ENCODE assay signal across 24 cellular contexts in genomic region chr10:107476408-107476807, GRCh38.
"Had no signal": no experiment of that assay in that cellular context is flagged by ENCODE, and none has a peak within 500 bp of the region (broad histone marks: within the 10 kb centered on the region; RNA-seq: fewer than 3 reads in every experiment).

No MANE protein-coding gene starts in this region.

- DNase-seq: islet precursor cell; left ventricle myocardium superior; lower lobe of right lung; mammary epithelial cell; mesendoderm; naive B cell; natural killer cell; ovary; stimulated activated CD4-positive, alpha-beta T cell treated with anti-CD3 and anti-CD28 coated beads, Interleukin-12 subunit alpha, Interleukin-12 subunit beta, amount 100 ng/mL, for 4 hours; stimulated activated CD4-positive, alpha-beta T cell treated with anti-CD3 and anti-CD28 coated beads, Interleukin-4, amount 100 ng/mL, for 4 hours; stimulated activated CD8-positive, alpha-beta memory T cell treated with anti-CD3 and anti-CD28 coated beads, Interleukin-4, amount 100 ng/mL, for 48 hours; stimulated activated naive CD4-positive, alpha-beta T cell treated with Interleukin-2 at 50 U/mL for 16 hours; stimulated activated naive CD8-positive, alpha-beta T cell treated with anti-CD3 and anti-CD28 coated beads, Interleukin-15, amount 100 ng/mL, for 72 hours; substantia nigra; uterus had no signal

- H3K36me3 ChIP-seq: lower lobe of right lung, ovary, right atrium auricular region, tibial nerve, uterus had no signal

- H3K4me1 ChIP-seq: lower lobe of right lung, right atrium auricular region, tibial nerve, uterus had no signal

- H3K9me3 ChIP-seq: lower lobe of right lung, ovary, right atrium auricular region, tibial nerve, uterus had no signal

- H3K4me3 ChIP-seq: hepatocyte, lower lobe of right lung, ovary, right atrium auricular region, skin epidermis, tibial nerve, uterus had no signal

- H3K27ac ChIP-seq: hepatocyte, lower lobe of right lung, ovary, right atrium auricular region, skin epidermis, tibial nerve, uterus had no signal

- H2AFZ ChIP-seq: hepatocyte had no signal

- H3K27me3 Mint-ChIP-seq: naive B cell; progenitor cell of endocrine pancreas; stimulated activated memory B cell treated with anti-CD40 and anti-IgM and Interleukin-4, amounts not matched to agents 10 μg/mL and 1 μg/mL and 100 μg/mL, for 72 hours; stimulated activated naive CD8-positive, alpha-beta T cell treated with anti-CD3 and anti-CD28 coated beads, Interleukin-15, amount 100 ng/mL, for 72 hours; type B pancreatic cell had no signal

- H3K36me3 Mint-ChIP-seq: mesothelial cell of epicardium; naive B cell; natural killer cell; stimulated activated memory B cell treated with anti-CD40 and anti-IgM and Interleukin-4, amounts not matched to agents 10 μg/mL and 1 μg/mL and 100 μg/mL, for 72 hours; type B pancreatic cell had no signal

- H3K4me2 ChIP-seq: hepatocyte had no signal

- H3K4me3 Mint-ChIP-seq: mesothelial cell of epicardium; natural killer cell; stimulated activated naive CD8-positive, alpha-beta T cell treated with anti-CD3 and anti-CD28 coated beads, Interleukin-15, amount 100 ng/mL, for 72 hours; type B pancreatic cell had no signal

- H3K9me3 Mint-ChIP-seq: mesothelial cell of epicardium; stimulated activated memory B cell treated with anti-CD40 and anti-IgM and Interleukin-4, amounts not matched to agents 10 μg/mL and 1 μg/mL and 100 μg/mL, for 72 hours; type B pancreatic cell had no signal

- H3K27me3 ChIP-seq: hepatocyte, ovary, right atrium auricular region, tibial nerve, uterus had no signal

- H3K79me2 ChIP-seq: hepatocyte had no signal

- ATAC-seq: left ventricle myocardium superior; lower lobe of right lung; natural killer cell; sciatic nerve; stimulated activated memory B cell treated with anti-CD40 and anti-IgM and Interleukin-4, amounts not matched to agents 10 μg/mL and 1 μg/mL and 100 μg/mL, for 72 hours; stimulated activated naive CD8-positive, alpha-beta T cell treated with anti-CD3 and anti-CD28 coated beads, Interleukin-15, amount 100 ng/mL, for 72 hours had no signal

- H3K4me1 Mint-ChIP-seq: natural killer cell; stimulated activated naive CD8-positive, alpha-beta T cell treated with anti-CD3 and anti-CD28 coated beads, Interleukin-15, amount 100 ng/mL, for 72 hours had no signal

- H3K27ac Mint-ChIP-seq: mesothelial cell of epicardium; natural killer cell; progenitor cell of endocrine pancreas; stimulated activated naive CD8-positive, alpha-beta T cell treated with anti-CD3 and anti-CD28 coated beads, Interleukin-15, amount 100 ng/mL, for 72 hours; type B pancreatic cell had no signal
